Comparison of ENCODE assay signal across 16 cellular contexts in genomic region chr19:10642473-10642872, GRCh38. TPM values are rescaled to one million over a fixed set of nuclear protein-coding genes. Genes with fewer than 3 reads are reported as not detected.
DNase-seq lines count a peak whose midpoint lies in the region; ATAC-seq and TF ChIP-seq lines count a peak whose summit lies in the region.
"Had no signal": no experiment of that assay in that cellular context is flagged by ENCODE, and none has a peak within 500 bp of the region (broad histone marks: within the 10 kb centered on the region; RNA-seq: fewer than 3 reads in every experiment).

No MANE protein-coding gene starts in this region.

- H2AFZ ChIP-seq in mammary epithelial cell (ENCODE audit: low read depth, low read length) = no peak overlapping the region

- TF ChIP-seq POLR2A in breast epithelium (IDR thresholded peaks at IDR 0.05) (no peak), upper lobe of left lung (IDR thresholded peaks at IDR 0.05) (no peak)

- H3K4me1 ChIP-seq in breast epithelium = peaks cover 11 to 13% of the 10 kb centered on the region in 2 donors
- peaks cover 14% of the 10 kb centered on the region for H3K4me1 ChIP-seq in mammary epithelial cell (ENCODE audit: insufficient read depth, low read length)
- H3K4me1 ChIP-seq in upper lobe of left lung = peaks cover 18 to 49% (median 33%) of the 10 kb centered on the region in 4 donors

- intact Hi-C loops in breast epithelium (cut with DNase I; ENCODE audit: low total_unique reads) (no loop called here), mammary epithelial cell (cut with micrococcal nuclease) (no loop called here)

- H3K9me3 ChIP-seq in breast epithelium (no peaks in the 10 kb centered on the region), mammary epithelial cell (replicated peaks; ENCODE audit: insufficient read depth, low read length) (no peaks in the 10 kb centered on the region), upper lobe of left lung (no peaks in the 10 kb centered on the region)
- H3K9me3 ChIP-seq: ascending aorta had no signal

- CTCF ChIA-PET in mammary epithelial cell (lab: Charles Lee; ENCODE audit: low non-redundant PET) = no interaction called here

- H3K36me3 ChIP-seq in breast epithelium (no peaks in the 10 kb centered on the region), mammary epithelial cell (ENCODE audit: insufficient read depth, low read length) (peaks cover 16% of the 10 kb centered on the region), upper lobe of left lung (peaks cover 38 to 62% (median 55%) of the 10 kb centered on the region in 4 donors)

- TF ChIP-seq CTCF in breast epithelium (IDR thresholded peaks at IDR 0.05) = no peak
- no peak for TF ChIP-seq CTCF in mammary epithelial cell (conservative IDR thresholded peaks at IDR 0.05 in 1 of 2, IDR thresholded peaks at IDR 0.05 in 1 of 2; ENCODE audit: extremely low read depth in 1 of 2, insufficient read depth in 1 of 2, low read depth in 1 of 2, low read length in 2 of 2)
- TF ChIP-seq CTCF in brain (conservative IDR thresholded peaks at IDR 0.05) = no peak
- no peak for TF ChIP-seq CTCF in nephron (IDR thresholded peaks at IDR 0.05; ENCODE audit: unreplicated experiment in 3 of 3)
- no peak for TF ChIP-seq CTCF in upper lobe of left lung (IDR thresholded peaks at IDR 0.05)

- 36% methylated on average over 7 of the region's 12 CpGs for WGBS in mammary epithelial cell (ENCODE audit: low coverage, missing lambda C conversion rate)
- WGBS in upper lobe of left lung, 2 donors = 54 to 61% methylated on average over 6 to 12 of the region's 12 CpGs

- H3K27me3 ChIP-seq in breast epithelium = no peaks in the 10 kb centered on the region
- no peaks in the 10 kb centered on the region for H3K27me3 ChIP-seq in mammary epithelial cell (ENCODE audit: insufficient read depth, low read length)
- H3K27me3 ChIP-seq in upper lobe of left lung = no peaks in the 10 kb centered on the region
- H3K27me3 ChIP-seq: ascending aorta had no signal

- H3K4me3 Mint-ChIP-seq in brain = no peak overlapping the region
- peak overlapping the region in 1 of 3 experiments; percentile 36 for H3K4me3 Mint-ChIP-seq in nephron

- H3K27ac ChIP-seq in breast epithelium = peak overlapping the region; percentile 84 to 89
- no peak overlapping the region for H3K27ac ChIP-seq in mammary epithelial cell (ENCODE audit: insufficient read depth, low read depth, low read length)
- H3K27ac ChIP-seq in upper lobe of left lung = peak overlapping the region; percentile 1 to 75 (median 47)
- H3K27ac ChIP-seq: SK-N-MC, VCaP had no signal

- H3K4me1 Mint-ChIP-seq in brain (peaks cover 25% of the 10 kb centered on the region), nephron (peaks cover 37% of the 10 kb centered on the region)

- H3K9me3 Mint-ChIP-seq in brain (peaks cover 0 to 5% (median 0%) of the 10 kb centered on the region in 5 experiments), nephron (no peaks in the 10 kb centered on the region)

- DNase-seq in breast epithelium (ENCODE audit: low spot score in 2 of 2) = no peak
- no peak for DNase-seq in mammary epithelial cell
- peak in 1 of 2 donors; percentile 61 for DNase-seq in upper lobe of left lung
- DNase-seq in NOMO-1 treated with DMSO at 0.1 percent for 48 hours (lab: John Stamatoyannopoulos, UW; ENCODE audit: unreplicated experiment) = no peak
- DNase-seq: DMS153, left ventricle myocardium superior, NCI-H2171 treated with DMSO at 0.1 percent for 48 hours had no signal

- H3K36me3 Mint-ChIP-seq in brain (peaks cover 47% of the 10 kb centered on the region), nephron (ENCODE audit: low read depth) (peaks cover 26% of the 10 kb centered on the region)

- dilution Hi-C loops in mammary epithelial cell (cut with HindIII; ENCODE audit: low sequenced_read_pairs) = no loop called here

- H3K4me2 ChIP-seq in mammary epithelial cell (ENCODE audit: insufficient read depth, low read depth, low read length) = no peak overlapping the region

- H3K79me2 ChIP-seq in mammary epithelial cell (ENCODE audit: insufficient read depth, low read length) = peaks cover 2% of the 10 kb centered on the region

- H3K27me3 Mint-ChIP-seq in brain = peaks cover 3% of the 10 kb centered on the region
- no peaks in the 10 kb centered on the region for H3K27me3 Mint-ChIP-seq in nephron (ENCODE audit: low read depth)

- in situ Hi-C loops in mammary epithelial cell (cut with MboI; ENCODE audit: low sequenced_read_pairs in 2 of 2) = loop anchor here (5.0 kb wide), 1 partner anchor 60 kb away; no protein-coding TSS in a partner anchor

- no peak overlapping the region for H3K4me3 ChIP-seq in breast epithelium
- no peak overlapping the region for H3K4me3 ChIP-seq in mammary epithelial cell (replicated peaks in 1 of 3; ENCODE audit: insufficient read depth in 1 of 3, low read depth in 2 of 3, low read length in 3 of 3)
- no peak overlapping the region for H3K4me3 ChIP-seq in upper lobe of left lung
- H3K4me3 ChIP-seq: ascending aorta, SK-N-MC had no signal

- H3K27ac Mint-ChIP-seq in brain (peak overlapping the region in 4 of 5 experiments; percentile 11 to 94 (median 42)), nephron (peak overlapping the region; percentile 91 to 99 (median 97))

- no peak for TF ChIP-seq EP300 in upper lobe of left lung (IDR thresholded peaks at IDR 0.05)

- H3K9ac ChIP-seq in mammary epithelial cell (ENCODE audit: insufficient read depth, low read length) = no peak overlapping the region

- no TSS peak for BruUV-seq in mammary epithelial cell (replicated peaks; lab: Mats Ljungman, UMichigan)

- no peaks in the 10 kb centered on the region for H4K20me1 ChIP-seq in mammary epithelial cell (ENCODE audit: insufficient read depth, low read length)

- no peak for ATAC-seq in upper lobe of left lung (ENCODE audit: low FRiP score in 2 of 2)
- ATAC-seq in GM19035 (IDR thresholded peaks at IDR 0.05; ENCODE audit: unreplicated experiment) = no peak
- ATAC-seq in GM18909 (IDR thresholded peaks at IDR 0.05; ENCODE audit: poor library complexity, unreplicated experiment) = no peak
- ATAC-seq: left ventricle myocardium superior had no signal

RNA-seq across cellular contexts. Expression of gene ILF3, which starts 11.7 kb away (rescaled TPM):
- total RNA-seq in breast epithelium = 100 to 1,000 TPM in 2 of 3 donors, 10 to 100 TPM in 1; 80.2 to 166 (median 115) TPM
- 100 to 1,000 TPM in 1 of 2 donors, 10 to 100 TPM in 1; 75.5 to 252 TPM for total RNA-seq in mammary epithelial cell
- polyA plus RNA-seq in mammary epithelial cell = 139 TPM
- 177 TPM for polyA minus RNA-seq in mammary epithelial cell
- 261 TPM for polyA plus RNA-seq in brain (ENCODE audit: insufficient read depth, low read depth, low replicate concordance)
- total RNA-seq in upper lobe of left lung = 100 to 1,000 TPM; 121 to 193 (median 169) TPM

RNA-seq across cellular contexts. Expression of gene SLC44A2, which starts 17.1 kb away (rescaled TPM):
- 10 to 100 TPM; 63.0 to 92.5 (median 67.5) TPM for total RNA-seq in breast epithelium
- total RNA-seq in mammary epithelial cell = 10 to 100 TPM; 64.8 to 87.9 TPM
- 65.0 TPM for polyA plus RNA-seq in mammary epithelial cell
- polyA minus RNA-seq in mammary epithelial cell = 261 TPM
- 143 TPM for polyA plus RNA-seq in brain (ENCODE audit: insufficient read depth, low read depth, low replicate concordance)
- total RNA-seq in upper lobe of left lung = 100 to 1,000 TPM; 117 to 333 (median 197) TPM

RNA-seq across cellular contexts. Expression of gene AP1M2, which starts 55.4 kb away (rescaled TPM):
- 10 to 100 TPM in 2 of 3 donors, not detected in 1; 34.1 to 49.9 TPM for total RNA-seq in breast epithelium
- 100 to 1,000 TPM in 1 of 2 donors, 10 to 100 TPM in 1; 86.3 to 119 TPM for total RNA-seq in mammary epithelial cell
- 113 TPM for polyA plus RNA-seq in mammary epithelial cell
- 170 TPM for polyA minus RNA-seq in mammary epithelial cell
- polyA plus RNA-seq in brain (ENCODE audit: insufficient read depth, low read depth, low replicate concordance) = 60.8 TPM
- 10 to 100 TPM; 35.1 to 63.1 (median 45.7) TPM for total RNA-seq in upper lobe of left lung
- total RNA-seq: ascending aorta, dermis microvascular lymphatic vessel endothelial cell, left ventricle myocardium superior, temporal lobe had no signal

RNA-seq across cellular contexts. Expression of gene QTRT1, which starts 58.8 kb away (rescaled TPM):
- total RNA-seq in breast epithelium (10 to 100 TPM; 29.0 to 47.5 (median 31.2) TPM), mammary epithelial cell (10 to 100 TPM; 22.2 to 42.7 TPM), upper lobe of left lung (10 to 100 TPM; 11.0 to 85.9 (median 32.5) TPM)
- polyA plus RNA-seq in mammary epithelial cell (35.4 TPM), brain (ENCODE audit: insufficient read depth, low read depth, low replicate concordance) (23.5 TPM)
- polyA minus RNA-seq in mammary epithelial cell = 5.5 TPM
